In genomic region chr18:46754188-46754587, GRCh38 we compare ENCODE assay signal across 10 cellular contexts. TPM values are rescaled to one million over a fixed set of nuclear protein-coding genes. Genes with fewer than 3 reads are reported as not detected.
A peak's percentile ranks its signal among the peaks of the same experiment; 100 is the strongest.
DNase-seq lines count a peak whose midpoint lies in the region; ATAC-seq and TF ChIP-seq lines count a peak whose summit lies in the region.
"Had no signal": no experiment of that assay in that cellular context is flagged by ENCODE, and none has a peak within 500 bp of the region (broad histone marks: within the 10 kb centered on the region; RNA-seq: fewer than 3 reads in every experiment).

No MANE protein-coding gene starts in this region.

- H3K4me3 ChIP-seq in DOHH2 (ENCODE audit: low read length) (no peak overlapping the region), OCI-LY3 (ENCODE audit: low read length) (no peak overlapping the region)
- H3K4me3 ChIP-seq: pancreas had no signal

- H3K4me1 ChIP-seq in DOHH2 (ENCODE audit: control insufficient read depth, low read length) (peaks cover 40% of the 10 kb centered on the region), OCI-LY3 (ENCODE audit: low read length) (peaks cover 4% of the 10 kb centered on the region; the same call in 1 of the 2 replicates)
- H3K4me1 ChIP-seq: pancreas had no signal

- no peaks in the 10 kb centered on the region for H3K9me2 ChIP-seq in DOHH2 (replicated peaks; ENCODE audit: control insufficient read depth, low read length)

- no peak overlapping the region for H3K4me3 Mint-ChIP-seq in activated CD4-positive, alpha-beta memory T cell treated with anti-CD3 and anti-CD28 coated beads for 36 hours
- no peak overlapping the region for H3K4me3 Mint-ChIP-seq in T-cell

- H4K20me1 ChIP-seq in DOHH2 (ENCODE audit: control insufficient read depth, insufficient read depth, low read depth, low read length): no peaks in the 10 kb centered on the region
- no peaks in the 10 kb centered on the region for H4K20me1 ChIP-seq in OCI-LY3 (ENCODE audit: insufficient read depth, low read length)

- H3K4me1 Mint-ChIP-seq in activated CD4-positive, alpha-beta memory T cell treated with anti-CD3 and anti-CD28 coated beads for 36 hours (ENCODE audit: low read depth): peaks cover 11% of the 10 kb centered on the region
- peaks cover 6 to 26% (median 18%) of the 10 kb centered on the region in 3 donors for H3K4me1 Mint-ChIP-seq in T-cell

- peak; percentile 59 for ATAC-seq in GM19372 (IDR thresholded peaks at IDR 0.05; ENCODE audit: low read depth, unreplicated experiment)
- ATAC-seq in HG02973 (IDR thresholded peaks at IDR 0.05; ENCODE audit: unreplicated experiment): peak; percentile 52
- no peak for ATAC-seq in T-cell (replicated peaks in 1 of 4)
- ATAC-seq: pancreas had no signal

- H3K4me2 ChIP-seq in DOHH2 (ENCODE audit: low read length): peak overlapping the region; percentile 38
- no peak overlapping the region for H3K4me2 ChIP-seq in OCI-LY3 (ENCODE audit: low read length)

- H3K27me3 ChIP-seq in DOHH2 (ENCODE audit: control insufficient read depth, low read length) (peaks cover 67% of the 10 kb centered on the region), OCI-LY3 (ENCODE audit: low read depth, low read length) (0 out of 2 replicates have a peak, but pooled peaks cover 5% of the 10 kb centered on the region)

- TF ChIP-seq CTCF in DOHH2 (IDR thresholded peaks at IDR 0.05; ENCODE audit: low read depth, low read length, poor library complexity, severe bottlenecking) (no peak), OCI-LY3 (IDR thresholded peaks at IDR 0.05; ENCODE audit: low read depth, low read length) (no peak)

- peaks cover 47% of the 10 kb centered on the region for H3K27me3 Mint-ChIP-seq in activated CD4-positive, alpha-beta memory T cell treated with anti-CD3 and anti-CD28 coated beads for 36 hours
- H3K27me3 Mint-ChIP-seq in T-cell: peaks cover 53 to 64% of the 10 kb centered on the region in 2 donors

- CTCF ChIA-PET in activated CD4-positive, alpha-beta memory T cell treated with anti-CD3 and anti-CD28 coated beads for 36 hours (lab: Charles Lee): no interaction called here
- CTCF ChIA-PET in T-cell (lab: Charles Lee): no interaction called here

- H3K79me2 ChIP-seq in DOHH2 (ENCODE audit: control insufficient read depth, low read length) (no peaks in the 10 kb centered on the region), OCI-LY3 (ENCODE audit: low read length) (no peaks in the 10 kb centered on the region)

- no peaks in the 10 kb centered on the region for H3K36me3 Mint-ChIP-seq in activated CD4-positive, alpha-beta memory T cell treated with anti-CD3 and anti-CD28 coated beads for 36 hours
- H3K36me3 Mint-ChIP-seq in T-cell: no peaks in the 10 kb centered on the region

- H3K9me3 ChIP-seq in DOHH2 (ENCODE audit: control insufficient read depth, insufficient read depth, low read length) (no peaks in the 10 kb centered on the region), OCI-LY3 (ENCODE audit: insufficient read depth, low read length) (no peaks in the 10 kb centered on the region)
- H3K9me3 ChIP-seq: pancreas had no signal

- H2AFZ ChIP-seq in OCI-LY3 (ENCODE audit: low read depth, low read length): peak overlapping the region; percentile 40; the same call in 1 of the 2 replicates

- H3K9ac ChIP-seq in OCI-LY3 (ENCODE audit: low read length): no peak overlapping the region

- intact Hi-C loops in activated CD4-positive, alpha-beta memory T cell treated with anti-CD3 and anti-CD28 coated beads for 36 hours (cut with micrococcal nuclease): no loop called here

- no peaks in the 10 kb centered on the region for H3K36me3 ChIP-seq in DOHH2 (ENCODE audit: control insufficient read depth, low read length)
- no peaks in the 10 kb centered on the region for H3K36me3 ChIP-seq in OCI-LY3 (replicated peaks; ENCODE audit: low read depth, low read length)
- H3K36me3 ChIP-seq: pancreas had no signal

- H3K27ac Mint-ChIP-seq in activated CD4-positive, alpha-beta memory T cell treated with anti-CD3 and anti-CD28 coated beads for 36 hours: no peak overlapping the region
- no peak overlapping the region for H3K27ac Mint-ChIP-seq in T-cell

- no peaks in the 10 kb centered on the region for H3K9me3 Mint-ChIP-seq in activated CD4-positive, alpha-beta memory T cell treated with anti-CD3 and anti-CD28 coated beads for 36 hours
- H3K9me3 Mint-ChIP-seq in T-cell: no peaks in the 10 kb centered on the region

- H3K27ac ChIP-seq in DOHH2 (ENCODE audit: low read depth, low read length) (no peak overlapping the region), OCI-LY3 (ENCODE audit: low read length) (no peak overlapping the region)
- H3K27ac ChIP-seq: pancreas had no signal

- H3F3A ChIP-seq in DOHH2 (ENCODE audit: control insufficient read depth, insufficient read depth): peaks cover 13% of the 10 kb centered on the region; the same call in 1 of the 2 replicates

- POLR2A ChIA-PET in activated CD4-positive, alpha-beta memory T cell treated with anti-CD3 and anti-CD28 coated beads for 36 hours (lab: Charles Lee): no interaction called here
- POLR2A ChIA-PET in T-cell (lab: Charles Lee): no interaction called here

- DNase-seq in NCI-H1436 (lab: John Stamatoyannopoulos, UW) (no peak), COLO829 (ENCODE audit: low spot score) (no peak), T-cell (no peak)
- DNase-seq in activated CD4-positive, alpha-beta memory T cell treated with anti-CD3 and anti-CD28 coated beads for 36 hours: no peak
- DNase-seq: amniotic stem cell, pancreas had no signal

RNA-seq across cellular contexts. Expression of gene ST8SIA5, which starts 2.7 kb away (rescaled TPM):
- not detected for total RNA-seq in activated CD4-positive, alpha-beta memory T cell treated with anti-CD3 and anti-CD28 coated beads for 36 hours
- under 1 TPM in 2 of 5 donors, not detected in 3; 0.09 to 0.28 TPM for total RNA-seq in T-cell

Comparison
In these comparisons a context has a peak if more than half of its experiments do, and no peak if none do; other contexts are left out.
1. ATAC-seq: peak in GM19372 (single experiment) and HG02973 (single experiment); none in T-cell (0 of 4).